25 cellular contexts compared by ENCODE assay signal in the genomic region with DNA sequence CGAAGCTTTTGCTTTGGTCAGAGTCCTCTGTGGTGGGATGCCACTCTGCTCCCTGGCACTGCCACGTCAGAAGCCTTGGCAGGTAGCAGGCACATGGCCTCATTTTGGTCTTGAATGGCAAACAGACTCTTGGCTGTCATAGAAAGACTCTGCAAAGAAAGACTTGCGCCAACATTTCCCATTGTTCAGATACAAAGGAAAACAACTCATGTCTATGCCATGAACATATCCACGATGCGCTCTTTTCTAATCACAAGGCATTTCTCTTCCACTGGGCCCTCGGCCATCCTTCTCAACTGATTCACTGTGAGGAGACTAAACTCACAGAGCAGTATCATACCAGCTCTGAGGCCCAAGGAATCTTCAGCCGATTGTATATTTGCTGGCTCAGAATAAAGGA. TPM values are rescaled to one million over a fixed set of nuclear protein-coding genes. Genes with fewer than 3 reads are reported as not detected.
DNase-seq lines count a peak whose midpoint lies in the region; ATAC-seq and TF ChIP-seq lines count a peak whose summit lies in the region.
"Had no signal": no experiment of that assay in that cellular context is flagged by ENCODE, and none has a peak within 500 bp of the region (broad histone marks: within the 10 kb centered on the region; RNA-seq: fewer than 3 reads in every experiment).

No MANE protein-coding gene starts in this region.

- DNase-seq in T-helper 17 cell (no peak), dorsolateral prefrontal cortex (peak in 4 of 10 donors; percentile 27 to 46 (median 38)), midbrain (lab: John Stamatoyannopoulos, UW) (peak; percentile 38), superior temporal gyrus (ENCODE audit: extremely low spot score) (peak; percentile 69), DMS79 treated with DMSO at 0.1 percent for 48 hours (lab: John Stamatoyannopoulos, UW) (no peak), SKM-1 (lab: John Stamatoyannopoulos, UW; ENCODE audit: unreplicated experiment) (no peak), NCI-H524 (lab: John Stamatoyannopoulos, UW) (no peak)
- DNase-seq: BE2C; Calu3; DND-41; H9; KBM-7; NCI-H1105 treated with DMSO at 0.1 percent for 48 hours; NCI-H146; NCI-H1930; NCI-H446; NCI-H526; NCI-H82; NK-92 treated with Interleukin-12 subunit alpha and Interleukin-12 subunit beta, amount 100 ng/mL, for 24 hours; PC-3; SK-N-SH had no signal

- no peaks in the 10 kb centered on the region for H3K27me3 ChIP-seq in dorsolateral prefrontal cortex
- H3K27me3 ChIP-seq: BE2C had no signal

- peak overlapping the region; percentile 31 for H3K4me3 Mint-ChIP-seq in T-helper 17 cell
- H3K4me3 Mint-ChIP-seq: GM23338, H9 had no signal

- H3K4me1 Mint-ChIP-seq in T-helper 17 cell = no peaks in the 10 kb centered on the region
- H3K4me1 Mint-ChIP-seq: GM23338 had no signal

- H3K9me3 ChIP-seq in T-helper 17 cell (ENCODE audit: control insufficient read depth, low read length, poor library complexity, severe bottlenecking) = no peaks in the 10 kb centered on the region
- H3K9me3 ChIP-seq: BE2C, SK-N-SH had no signal

- no peaks in the 10 kb centered on the region for H3K36me3 Mint-ChIP-seq in T-helper 17 cell (ENCODE audit: low read depth)

- H3K27ac Mint-ChIP-seq in T-helper 17 cell = no peak overlapping the region
- H3K27ac Mint-ChIP-seq: GM23338, H9 had no signal

- intact Hi-C loops in dorsolateral prefrontal cortex (cut with DNase I) = no loop called here

- no peaks in the 10 kb centered on the region for H3K27me3 Mint-ChIP-seq in T-helper 17 cell

- H3K27ac ChIP-seq in dorsolateral prefrontal cortex = peak overlapping the region in 37 of 59 donors; percentile 1 to 79 (median 54)

- no peak overlapping the region for H3K4me3 ChIP-seq in dorsolateral prefrontal cortex
- H3K4me3 ChIP-seq: GM23338 had no signal

- TF ChIP-seq CTCF in dorsolateral prefrontal cortex (IDR thresholded peaks at IDR 0.05 in 54 of 56, conservative IDR thresholded peaks at IDR 0.05 in 2 of 56; ENCODE audit: low read depth in 1 of 56, partially characterized antibody in 56 of 56) = no peak

- ATAC-seq in T-helper 17 cell = no peak
- ATAC-seq: GM23338, PC-3 had no signal

RNA-seq across cellular contexts. Expression of a gene that starts 21.1 kb away (rescaled TPM):
- total RNA-seq in T-helper 17 cell (10 to 100 TPM; 10.8 to 13.1 TPM), dorsolateral prefrontal cortex (10 to 100 TPM; 13.7 to 33.9 (median 23.1) TPM)

RNA-seq across cellular contexts. Expression of a gene that starts 23.6 kb away (rescaled TPM):
- total RNA-seq in T-helper 17 cell (not detected), dorsolateral prefrontal cortex (1 to 10 TPM in 118 of 120 experiments, under 1 TPM in 2; 0.96 to 6.6 (median 2.5) TPM)
- total RNA-seq: A673, Calu3, H9, LHCN-M2, MCF 10A, PC-3 had no signal

RNA-seq across cellular contexts. Expression of a gene that starts 32.7 kb away (rescaled TPM):
- total RNA-seq in T-helper 17 cell (not detected), dorsolateral prefrontal cortex (1 to 10 TPM in 51 of 120 experiments, under 1 TPM in 67, not detected in 2; 0.19 to 7.2 (median 0.91) TPM)
- total RNA-seq: GM23338, H9, PC-3 had no signal

RNA-seq across cellular contexts. Expression of a gene that starts 44.4 kb away (rescaled TPM):
- under 1 TPM in 1 of 2 donors, not detected in 1; 0.13 TPM for total RNA-seq in T-helper 17 cell
- 1 to 10 TPM in 34 of 120 experiments, under 1 TPM in 79, not detected in 7; 0.10 to 1.9 (median 0.57) TPM for total RNA-seq in dorsolateral prefrontal cortex

Comparison
In these comparisons a context has a peak if more than half of its experiments do, and no peak if none do; other contexts are left out.
1. DNase-seq: peak in midbrain (single experiment) and superior temporal gyrus (single experiment); none in T-helper 17 cell (0 of 3), DMS79 treated with DMSO at 0.1 percent for 48 hours (single experiment), SKM-1 (single experiment) and NCI-H524 (0 of 2).